ENCODE assay signal across 22 cellular contexts in the genomic region with DNA sequence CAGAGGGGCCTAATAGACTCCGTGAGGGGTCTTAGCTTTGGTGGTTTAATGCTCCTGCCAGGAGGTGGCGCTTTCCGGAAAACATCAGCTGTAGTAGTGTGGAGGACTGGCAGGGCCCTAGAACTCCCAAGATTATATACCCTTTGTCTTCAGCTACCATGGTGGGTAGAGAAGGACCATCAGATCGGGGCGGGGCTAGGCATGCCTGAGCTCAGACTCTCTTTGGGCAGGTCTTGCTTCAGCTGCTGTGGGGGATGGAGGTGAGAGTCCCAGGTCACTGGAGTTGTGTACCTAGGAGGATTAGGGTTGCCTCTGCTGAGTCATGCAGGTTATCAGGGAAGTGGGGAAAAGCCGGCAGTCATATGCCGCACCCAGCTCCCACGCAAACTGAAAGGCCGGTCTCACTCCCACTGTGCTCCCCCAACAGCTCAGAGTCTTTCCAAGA.
DNase-seq lines count a peak whose midpoint lies in the region; ATAC-seq, FAIRE-seq and TF ChIP-seq lines count a peak whose summit lies in the region.
"Had no signal": no experiment of that assay in that cellular context is flagged by ENCODE, and none has a peak within 500 bp of the region (broad histone marks: within the 10 kb centered on the region; RNA-seq: fewer than 3 reads in every experiment).

No MANE protein-coding gene starts in this region.

- BruUV-seq in OCI-LY7 (replicated peaks; lab: Mats Ljungman, UMichigan), result no TSS peak

- no peaks in the 10 kb centered on the region for H4K20me1 ChIP-seq in OCI-LY7 (ENCODE audit: insufficient read depth, low read length)

- no peak overlapping the region for H3K27ac ChIP-seq in OCI-LY7 (ENCODE audit: low read depth, low read length, poor library complexity, severe bottlenecking)
- peak overlapping the region; percentile 52 to 88 (median 84) for H3K27ac ChIP-seq in esophagus squamous epithelium
- H3K27ac ChIP-seq in small intestine (ENCODE audit: low read depth in 1 of 2, low read length in 1 of 2), result no peak overlapping the region
- H3K27ac ChIP-seq: KMS-11, neutrophil, RWPE1, spleen had no signal

- TF ChIP-seq CTCF in OCI-LY7 (conservative IDR thresholded peaks at IDR 0.05; ENCODE audit: low read length) (peak; percentile 38; the same call in 1 of the 2 replicates), esophagus squamous epithelium (IDR thresholded peaks at IDR 0.05) (peak in 1 of 6 experiments; percentile 36)

- ATAC-seq in GM21825 (IDR thresholded peaks at IDR 0.05; ENCODE audit: unreplicated experiment) (no peak), GM19023 (IDR thresholded peaks at IDR 0.05; ENCODE audit: unreplicated experiment) (no peak)

- H3K27me3 ChIP-seq in esophagus squamous epithelium, result no peaks in the 10 kb centered on the region
- H3K27me3 ChIP-seq in small intestine (ENCODE audit: control insufficient read depth in 2 of 2, insufficient read depth in 2 of 2, low read length in 2 of 2), result no peaks in the 10 kb centered on the region
- H3K27me3 ChIP-seq: neutrophil, spleen had no signal

- intact Hi-C loops in OCI-LY7 (cut with micrococcal nuclease; ENCODE audit: unreplicated experiment), result no loop called here
- intact Hi-C loops in esophagus squamous epithelium (cut with DNase I), result no loop called here

- H3K36me3 ChIP-seq in OCI-LY7 (ENCODE audit: insufficient read depth, low read length) (no peaks in the 10 kb centered on the region), esophagus squamous epithelium (no peaks in the 10 kb centered on the region), small intestine (ENCODE audit: control insufficient read depth in 2 of 2, insufficient read depth in 2 of 2, low read length in 2 of 2) (no peaks in the 10 kb centered on the region)
- H3K36me3 ChIP-seq: neutrophil, spleen had no signal

- H3K4me1 ChIP-seq in OCI-LY7 (ENCODE audit: insufficient read depth, low read length, poor library complexity, severe bottlenecking) (no peaks in the 10 kb centered on the region), esophagus squamous epithelium (peaks cover 5 to 27% (median 10%) of the 10 kb centered on the region in 3 donors), small intestine (ENCODE audit: control insufficient read depth in 2 of 2, insufficient read depth in 1 of 2, low read depth in 1 of 2, low read length in 1 of 2) (peaks cover 0 to 3% of the 10 kb centered on the region in 2 donors)
- H3K4me1 ChIP-seq: spleen had no signal

- no peaks in the 10 kb centered on the region for H3K79me2 ChIP-seq in OCI-LY7 (ENCODE audit: insufficient read depth, low read depth, low read length)

- CTCF ChIA-PET in HEK293T (lab: Yijun Ruan, JAX) (no interaction called here), OCI-LY7 (lab: Charles Lee; ENCODE audit: unreplicated experiment) (no interaction called here)

- H3K4me3 ChIP-seq in OCI-LY7 (ENCODE audit: low read depth, low read length, poor library complexity, severe bottlenecking) (no peak overlapping the region), esophagus squamous epithelium (no peak overlapping the region), small intestine (ENCODE audit: low read depth in 1 of 2, low read length in 2 of 2) (no peak overlapping the region)
- H3K4me3 ChIP-seq: spleen had no signal

- FAIRE-seq in small intestine (lab: Jason Lieb, UNC), result no peak

- WGBS in esophagus squamous epithelium, 2 donors, result 50 to 90% methylated on average over 3 to 4 of the region's 9 CpGs
- WGBS in small intestine, 3 donors, result 53 to 83% (median 74%) methylated on average over 9 of the region's 9 CpGs

- H3K4me2 ChIP-seq in OCI-LY7 (ENCODE audit: low read length), result no peak overlapping the region
- H3K4me2 ChIP-seq: KMS-11 had no signal

- DNase-seq in HEK293T (ENCODE audit: extremely low spot score) (peak; percentile 16), OCI-LY7 (ENCODE audit: low spot score) (no peak), esophagus squamous epithelium (lab: John Stamatoyannopoulos, UW) (no peak), small intestine (peak; percentile 73)
- DNase-seq in effector CD4-positive, alpha-beta T cell, result no peak
- DNase-seq: activated CD4-positive, alpha-beta T cell treated with anti-CD3 and anti-CD28 coated beads for 1 hour; activated CD8-positive, alpha-beta memory T cell treated with anti-CD3 and anti-CD28 coated beads for 24 hours; activated naive CD4-positive, alpha-beta T cell treated with anti-CD3 and anti-CD28 coated beads, Interleukin-2, amount 50 U/mL, for 16 hours; activated T-cell treated with anti-CD3 and anti-CD28 coated beads, Interleukin-2, amount 50 U/mL, for 48 hours; AML-193; anterior cingulate cortex; CD8-positive, alpha-beta memory T cell; DMS79; NCI-H1105 treated with DMSO at 0.1 percent for 48 hours; NCI-H2081 treated with DMSO at 0.1 percent for 48 hours; NCI-H510A treated with DMSO at 0.1 percent for 48 hours; spleen had no signal

- POLR2A ChIA-PET in HEK293T (lab: Yijun Ruan, JAX), result no interaction called here
- POLR2A ChIA-PET in OCI-LY7 (lab: Charles Lee), result interaction anchor here (0.5 to 1.4 kb wide), 2 partner anchors 11 to 1089 kb away, joined by 3 to 9 read pairs; no protein-coding TSS in a partner anchor

- H2AFZ ChIP-seq in OCI-LY7 (ENCODE audit: low read length), result no peak overlapping the region

- no peaks in the 10 kb centered on the region for H3K9me2 ChIP-seq in OCI-LY7 (ENCODE audit: insufficient read depth, low read length)

- TF ChIP-seq POLR2A in esophagus squamous epithelium (IDR thresholded peaks at IDR 0.05), result no peak

- H3K9me3 ChIP-seq in OCI-LY7 (ENCODE audit: low read length), result no peaks in the 10 kb centered on the region
- peaks cover 0 to 2% (median 0%) of the 10 kb centered on the region in 3 donors for H3K9me3 ChIP-seq in esophagus squamous epithelium
- no peaks in the 10 kb centered on the region for H3K9me3 ChIP-seq in small intestine (ENCODE audit: control insufficient read depth, low read depth)
- H3K9me3 ChIP-seq: neutrophil had no signal

TF ChIP-seq in HEK293T, 16 proteins besides CTCF, POLR2A, EP300 and RAD21:
- TF ChIP-seq SP1 (IDR thresholded peaks at IDR 0.05) (no peak), L3MBTL2 (conservative IDR thresholded peaks at IDR 0.05) (no peak), HDGF (IDR thresholded peaks at IDR 0.05; ENCODE audit: borderline replicate concordance) (no peak), FOXM1 (IDR thresholded peaks at IDR 0.05; ENCODE audit: borderline replicate concordance) (no peak)

Comparison
In these comparisons a context has a peak if more than half of its experiments do, and no peak if none do; other contexts are left out.
1. DNase-seq: peak in HEK293T (single experiment) and small intestine (single experiment); none in OCI-LY7 (single experiment), esophagus squamous epithelium (single experiment) and effector CD4-positive, alpha-beta T cell (single experiment).
2. H3K27ac ChIP-seq: peak in esophagus squamous epithelium (4 of 4); none in OCI-LY7 (single experiment) and small intestine (0 of 2).